1 cellular context compared by ENCODE assay signal in the genomic region with DNA sequence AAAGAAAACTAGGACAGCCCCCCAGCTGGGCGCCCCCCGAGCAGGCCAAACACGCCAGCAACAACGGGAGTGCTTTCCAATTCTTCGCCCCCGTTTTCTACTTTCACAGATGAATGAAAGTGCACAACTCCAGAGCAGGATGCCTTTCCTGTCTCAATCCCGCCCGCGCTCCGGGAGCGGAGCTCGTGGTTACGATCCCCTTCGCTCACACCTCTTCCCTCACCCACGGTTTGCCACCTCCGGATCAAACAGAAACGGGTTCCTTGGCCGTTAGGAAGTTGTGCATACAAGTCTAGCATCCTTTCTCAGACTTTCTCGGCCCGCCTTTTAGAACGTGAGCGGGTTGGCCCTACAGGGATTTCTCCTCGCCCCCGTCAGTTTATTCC.
TF ChIP-seq lines count a peak whose summit lies in the region.

No MANE protein-coding gene starts in this region.

TF ChIP-seq in K562, 482 proteins besides CTCF, POLR2A, EP300 and RAD21 (continued from another document):
- TF ChIP-seq, protein P1, sequence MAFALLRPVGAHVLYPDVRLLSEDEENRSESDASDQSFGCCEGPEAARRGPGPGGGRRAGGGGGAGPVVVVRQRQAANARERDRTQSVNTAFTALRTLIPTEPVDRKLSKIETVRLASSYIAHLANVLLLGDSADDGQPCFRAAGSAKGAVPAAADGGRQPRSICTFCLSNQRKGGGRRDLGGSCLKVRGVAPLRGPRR (CRISPR knock-in tag; IDR thresholded peaks at IDR 0.05): no peak
- TF ChIP-seq PHB2 (IDR thresholded peaks at IDR 0.05; ENCODE audit: low read depth) (no peak), ETV1 (tag; conservative IDR thresholded peaks at IDR 0.05; ENCODE audit: low read depth) (peak; percentile 13; the same call in 1 of the 2 replicates), CBFA2T2 (conservative IDR thresholded peaks at IDR 0.05) (no peak)
- TF ChIP-seq, protein P2, sequence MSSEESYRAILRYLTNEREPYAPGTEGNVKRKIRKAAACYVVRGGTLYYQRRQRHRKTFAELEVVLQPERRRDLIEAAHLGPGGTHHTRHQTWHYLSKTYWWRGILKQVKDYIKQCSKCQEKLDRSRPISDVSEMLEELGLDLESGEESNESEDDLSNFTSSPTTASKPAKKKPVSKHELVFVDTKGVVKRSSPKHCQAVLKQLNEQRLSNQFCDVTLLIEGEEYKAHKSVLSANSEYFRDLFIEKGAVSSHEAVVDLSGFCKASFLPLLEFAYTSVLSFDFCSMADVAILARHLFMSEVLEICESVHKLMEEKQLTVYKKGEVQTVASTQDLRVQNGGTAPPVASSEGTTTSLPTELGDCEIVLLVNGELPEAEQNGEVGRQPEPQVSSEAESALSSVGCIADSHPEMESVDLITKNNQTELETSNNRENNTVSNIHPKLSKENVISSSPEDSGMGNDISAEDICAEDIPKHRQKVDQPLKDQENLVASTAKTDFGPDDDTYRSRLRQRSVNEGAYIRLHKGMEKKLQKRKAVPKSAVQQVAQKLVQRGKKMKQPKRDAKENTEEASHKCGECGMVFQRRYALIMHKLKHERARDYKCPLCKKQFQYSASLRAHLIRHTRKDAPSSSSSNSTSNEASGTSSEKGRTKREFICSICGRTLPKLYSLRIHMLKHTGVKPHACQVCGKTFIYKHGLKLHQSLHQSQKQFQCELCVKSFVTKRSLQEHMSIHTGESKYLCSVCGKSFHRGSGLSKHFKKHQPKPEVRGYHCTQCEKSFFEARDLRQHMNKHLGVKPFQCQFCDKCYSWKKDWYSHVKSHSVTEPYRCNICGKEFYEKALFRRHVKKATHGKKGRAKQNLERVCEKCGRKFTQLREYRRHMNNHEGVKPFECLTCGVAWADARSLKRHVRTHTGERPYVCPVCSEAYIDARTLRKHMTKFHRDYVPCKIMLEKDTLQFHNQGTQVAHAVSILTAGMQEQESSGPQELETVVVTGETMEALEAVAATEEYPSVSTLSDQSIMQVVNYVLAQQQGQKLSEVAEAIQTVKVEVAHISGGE (CRISPR knock-in tag; IDR thresholded peaks at IDR 0.05): no peak
